ENCODE assay signal across 8 cellular contexts in the genomic region with DNA sequence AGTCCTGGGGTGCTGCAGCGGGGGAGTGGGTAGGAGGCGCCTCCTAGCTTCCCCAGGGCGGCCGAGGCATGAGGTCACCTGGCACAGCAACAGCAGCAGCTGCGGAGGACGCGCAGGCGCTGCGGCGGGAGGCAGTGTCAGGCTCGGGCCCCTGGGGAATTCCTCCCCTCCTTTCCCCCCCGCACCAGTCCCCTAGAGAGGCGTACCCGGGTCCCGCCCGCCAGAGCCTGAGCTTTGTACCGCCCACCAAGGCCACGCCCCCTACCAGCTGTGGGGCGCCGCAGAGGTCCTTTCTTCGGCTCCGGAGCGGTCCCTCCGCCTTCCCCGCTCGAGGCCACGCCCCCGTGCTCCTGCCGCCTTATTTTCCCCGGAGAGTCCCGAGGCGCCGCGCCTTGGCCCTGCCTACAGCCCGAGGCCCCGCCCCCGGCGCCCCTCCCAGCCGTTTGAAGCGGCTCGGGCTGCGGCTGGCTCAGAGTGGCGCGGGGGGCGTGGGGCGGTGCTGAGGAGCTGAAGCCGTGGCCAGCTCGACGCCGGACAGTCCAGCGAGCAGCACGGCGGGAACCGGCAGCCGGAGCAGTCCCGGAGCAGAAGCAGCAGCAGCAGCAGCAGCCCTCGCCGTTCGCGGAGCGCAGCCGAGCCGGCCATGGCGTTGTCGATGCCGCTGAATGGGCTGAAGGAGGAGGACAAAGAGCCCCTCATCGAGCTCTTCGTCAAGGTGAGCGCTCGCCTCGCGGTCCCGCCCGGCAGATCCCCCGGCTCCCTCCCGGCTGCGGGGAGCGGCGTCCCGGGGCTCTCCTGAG. TPM values are rescaled to one million over a fixed set of nuclear protein-coding genes. Genes with fewer than 3 reads are reported as not detected.
A peak's percentile ranks its signal among the peaks of the same experiment; 100 is the strongest.
DNase-seq lines count a peak whose midpoint lies in the region; ATAC-seq and TF ChIP-seq lines count a peak whose summit lies in the region.

CLIC4 (plus strand) TSS at position 537 of the 800 bp plus-strand sequence; CDS start at position 644, 107 bp downstream.

- H3K4me1 Mint-ChIP-seq in activated T-helper 17 cell treated with anti-CD3 and anti-CD28 coated beads, Interleukin-2, amount 50 U/mL, for 72 hours, result peaks cover 24% of the 10 kb centered on the region
- peaks cover 0 to 20% of the 10 kb centered on the region in 2 donors for H3K4me1 Mint-ChIP-seq in natural killer cell

- H3K79me2 ChIP-seq in DND-41 (ENCODE audit: insufficient read depth, low read length), result peaks cover 49% of the 10 kb centered on the region

- DNase-seq in DND-41, result peak; percentile 100
- peak; percentile 96 to 97 for DNase-seq in Kasumi-1 (lab: John Stamatoyannopoulos, UW)
- DNase-seq in RWPE1 (ENCODE audit: low spot score), result peak; percentile 96
- DNase-seq in fibroblast of mammary gland (ENCODE audit: low read depth), result peak; percentile 98
- peak; percentile 95 for DNase-seq in natural killer cell
- peak; percentile 99 for DNase-seq in stimulated activated naive CD4-positive, alpha-beta T cell treated with Interleukin-2 at 50 U/mL for 16 hours (lab: John Stamatoyannopoulos, UW)

- peak within 1 kb of the TSS; percentile 89 for H3K27ac ChIP-seq in DND-41 (ENCODE audit: low read length)
- H3K27ac ChIP-seq in RWPE1, result peak within 1 kb of the TSS; percentile 89

- peaks cover 4% of the 10 kb centered on the region for H3K27me3 Mint-ChIP-seq in activated T-helper 17 cell treated with anti-CD3 and anti-CD28 coated beads, Interleukin-2, amount 50 U/mL, for 72 hours
- H3K27me3 Mint-ChIP-seq in natural killer cell (ENCODE audit: low read depth in 2 of 2), result peaks cover 0 to 17% of the 10 kb centered on the region in 2 donors

- H3K4me3 Mint-ChIP-seq in activated T-helper 17 cell treated with anti-CD3 and anti-CD28 coated beads, Interleukin-2, amount 50 U/mL, for 72 hours, result peak within 1 kb of the TSS; percentile 85
- peak within 1 kb of the TSS; percentile 90 for H3K4me3 Mint-ChIP-seq in natural killer cell

- H3K4me1 ChIP-seq in DND-41 (ENCODE audit: insufficient read depth, low read length), result peaks cover 54% of the 10 kb centered on the region

- POLR2A ChIA-PET in RWPE1 (lab: Yijun Ruan, JAX; ENCODE audit: low non-redundant PET), result interaction anchor here (0.8 to 1.4 kb wide), 2 partner anchors 9 to 40 kb away, joined by 3 to 6 read pairs; no protein-coding TSS in a partner anchor

- peaks cover 4% of the 10 kb centered on the region for H3K27me3 ChIP-seq in DND-41 (ENCODE audit: insufficient read depth, low read length, poor library complexity)

- intact Hi-C loops in natural killer cell (cut with micrococcal nuclease), result no loop called here

- peak within 1 kb of the TSS; percentile 74 for H2AFZ ChIP-seq in DND-41 (ENCODE audit: low read depth, low read length)

- H3K9ac ChIP-seq in DND-41 (ENCODE audit: low read depth, low read length), result peak within 1 kb of the TSS; percentile 91

- H3K27ac Mint-ChIP-seq in activated T-helper 17 cell treated with anti-CD3 and anti-CD28 coated beads, Interleukin-2, amount 50 U/mL, for 72 hours, result peak within 1 kb of the TSS; percentile 48
- peak within 1 kb of the TSS; percentile 56 to 90 for H3K27ac Mint-ChIP-seq in natural killer cell

- H4K20me1 ChIP-seq in DND-41 (ENCODE audit: insufficient read depth, low read length), result peaks cover 11% of the 10 kb centered on the region

- H3K4me3 ChIP-seq in DND-41 (ENCODE audit: low read depth in 1 of 2, low read length in 2 of 2) (peak within 1 kb of the TSS; percentile 68 to 100), fibroblast of mammary gland (ENCODE audit: control insufficient read depth, low read depth, low read length) (peak within 1 kb of the TSS; percentile 75)

- H3K9me3 Mint-ChIP-seq in activated T-helper 17 cell treated with anti-CD3 and anti-CD28 coated beads, Interleukin-2, amount 50 U/mL, for 72 hours, result no peaks in the 10 kb centered on the region
- H3K9me3 Mint-ChIP-seq in natural killer cell, result no peaks in the 10 kb centered on the region

- TF ChIP-seq CTCF in DND-41 (IDR thresholded peaks at IDR 0.05; ENCODE audit: borderline replicate concordance, extremely low read depth, low read length, poor library complexity, severe bottlenecking), result peak; percentile 53
- no peak for TF ChIP-seq CTCF in RWPE1 (conservative IDR thresholded peaks at IDR 0.05; ENCODE audit: low read depth)
- peak; percentile 15 for TF ChIP-seq CTCF in fibroblast of mammary gland (conservative IDR thresholded peaks at IDR 0.05; ENCODE audit: control insufficient read depth, insufficient read depth, low read depth, low read length)
- TF ChIP-seq CTCF in natural killer cell (IDR thresholded peaks at IDR 0.05), result no peak

- no peaks in the 10 kb centered on the region for H3K9me3 ChIP-seq in DND-41 (ENCODE audit: insufficient read depth, low read length, severe bottlenecking)

- CTCF ChIA-PET in RWPE1 (lab: Yijun Ruan, JAX), result interaction anchor here (0.8 to 2.0 kb wide), 3 partner anchors 20 to 85 kb away, joined by 4 to 10 read pairs (median 6); no protein-coding TSS in a partner anchor

- ATAC-seq in DND-41 (ENCODE audit: insufficient read depth, low read depth) (peak; percentile 85), GM21825 (IDR thresholded peaks at IDR 0.05; ENCODE audit: unreplicated experiment) (peak; percentile 57), natural killer cell (peak; percentile 89 to 96 (median 91))
- ATAC-seq in activated T-helper 17 cell treated with anti-CD3 and anti-CD28 coated beads, Interleukin-2, amount 50 U/mL, for 72 hours (replicated peaks), result peak; percentile 91

- H3K4me2 ChIP-seq in DND-41 (ENCODE audit: insufficient read depth, low read length), result peak within 1 kb of the TSS; percentile 79

- H3K36me3 ChIP-seq in DND-41 (ENCODE audit: insufficient read depth, low read length), result peaks cover 2% of the 10 kb centered on the region; the same call in 1 of the 2 replicates

- H3K36me3 Mint-ChIP-seq in activated T-helper 17 cell treated with anti-CD3 and anti-CD28 coated beads, Interleukin-2, amount 50 U/mL, for 72 hours (ENCODE audit: low read depth), result no peaks in the 10 kb centered on the region
- no peaks in the 10 kb centered on the region for H3K36me3 Mint-ChIP-seq in natural killer cell

RNA-seq across cellular contexts. Expression of gene CLIC4, which starts in this region (rescaled TPM):
- total RNA-seq in activated T-helper 17 cell treated with anti-CD3 and anti-CD28 coated beads, Interleukin-2, amount 50 U/mL, for 72 hours, result 10 to 100 TPM in 1 of 2 donors, 1 to 10 TPM in 1; 8.9 to 13.8 TPM
- 10 to 100 TPM in 1 of 3 donors, 1 to 10 TPM in 2; 3.8 to 11.5 (median 5.0) TPM for total RNA-seq in natural killer cell

Comparison
In these comparisons a context has a peak if more than half of its experiments do, and no peak if none do; other contexts are left out.
1. Peak in every context shown above with its lines: DNase-seq, ATAC-seq, H3K4me3 ChIP-seq and H3K27ac ChIP-seq.
2. CTCF ChIP-seq: peak in DND-41 (single experiment) and fibroblast of mammary gland (single experiment); none in RWPE1 (single experiment) and natural killer cell (single experiment).